ENCODE assay signal across 17 cellular contexts in genomic region chr7:30413864-30414263, GRCh38.
DNase-seq lines count a peak whose midpoint lies in the region; ATAC-seq and TF ChIP-seq lines count a peak whose summit lies in the region.
"Had no signal": no experiment of that assay in that cellular context is flagged by ENCODE, and none has a peak within 500 bp of the region (broad histone marks: within the 10 kb centered on the region; RNA-seq: fewer than 3 reads in every experiment).

No MANE protein-coding gene starts in this region.

- H3K9ac ChIP-seq in IMR-90 (ENCODE audit: low read depth, low read length): no peak overlapping the region
- H3K9ac ChIP-seq: BLaER1 treated with 17β-estradiol and CSF1 and Interleukin-3, amounts not matched to agents 10 nM and 100 nM had no signal

- no peak overlapping the region for H3K56ac ChIP-seq in IMR-90 (ENCODE audit: extremely low read depth, insufficient read depth, low read length)

- H3K4me3 ChIP-seq in IMR-90 (ENCODE audit: insufficient read depth, low read depth, low read length) (no peak overlapping the region), esophagus muscularis mucosa (no peak overlapping the region), upper lobe of right lung (no peak overlapping the region), gastroesophageal sphincter (no peak overlapping the region)
- H3K4me3 ChIP-seq: BLaER1 treated with 17β-estradiol and CSF1 and Interleukin-3, amounts not matched to agents 10 nM and 100 nM had no signal

- no TSS peak for BruUV-seq in IMR-90 (replicated peaks; lab: Mats Ljungman, UMichigan)

- no CpG with 5 or more reads among the region's 7 CpGs for WGBS in IMR-90 (ENCODE audit: extremely low coverage in 2 of 2, insufficient read length in 1 of 2), 2 experiments
- 93% methylated on average over 7 of the region's 7 CpGs for WGBS in esophagus muscularis mucosa
- 88 to 100% methylated on average over 2 to 6 of the region's 7 CpGs for WGBS in gastroesophageal sphincter (ENCODE audit: low coverage in 1 of 2), 2 donors

- H2AK5ac ChIP-seq in IMR-90 (ENCODE audit: low read depth, low read length): no peak overlapping the region

- no peak overlapping the region for H3K23ac ChIP-seq in IMR-90 (ENCODE audit: low read depth, low read length)

- POLR2A ChIA-PET in IMR-90 (lab: Charles Lee; ENCODE audit: unreplicated experiment): no interaction called here

- H3K36me3 ChIP-seq in IMR-90 (ENCODE audit: control insufficient read depth, insufficient read depth, low read length) (no peaks in the 10 kb centered on the region), esophagus muscularis mucosa (no peaks in the 10 kb centered on the region), upper lobe of right lung (no peaks in the 10 kb centered on the region), gastroesophageal sphincter (no peaks in the 10 kb centered on the region)

- H4K91ac ChIP-seq in IMR-90 (ENCODE audit: insufficient read depth, low read depth, low read length): no peak overlapping the region

- no peaks in the 10 kb centered on the region for H3K27me3 Mint-ChIP-seq in activated CD4-positive, alpha-beta T cell treated with anti-CD3 and anti-CD28 coated beads, Interleukin-2, amount 10 ng/mL, durations not matched to agents 24 days and 14 days
- H3K27me3 Mint-ChIP-seq: B cell had no signal

- no peak overlapping the region for H2BK20ac ChIP-seq in IMR-90 (ENCODE audit: low read depth, low read length)

- peaks cover 3% of the 10 kb centered on the region for H3K9me3 Mint-ChIP-seq in activated CD4-positive, alpha-beta T cell treated with anti-CD3 and anti-CD28 coated beads, Interleukin-2, amount 10 ng/mL, durations not matched to agents 24 days and 14 days
- H3K9me3 Mint-ChIP-seq: CD8-positive, alpha-beta T cell; HFFc6 had no signal

- H3K14ac ChIP-seq in IMR-90 (replicated peaks; ENCODE audit: low read depth, low read length): no peak overlapping the region

- in situ Hi-C loops in IMR-90 (cut with MboI; ENCODE audit: low sequenced_read_pairs): loop anchor here (5.0 kb wide), 2 partner anchors 137 to 247 kb away; no protein-coding TSS in a partner anchor

- no peaks in the 10 kb centered on the region for H3K4me1 Mint-ChIP-seq in activated CD4-positive, alpha-beta T cell treated with anti-CD3 and anti-CD28 coated beads, Interleukin-2, amount 10 ng/mL, durations not matched to agents 24 days and 14 days

- no peak overlapping the region for H3K18ac ChIP-seq in IMR-90 (ENCODE audit: low read depth, low read length)

- TF ChIP-seq RAD21 in IMR-90 (IDR thresholded peaks at IDR 0.05; ENCODE audit: low read length): no peak

- peak; percentile 37 for DNase-seq in activated CD4-positive, alpha-beta T cell treated with anti-CD3 and anti-CD28 coated beads, Interleukin-2, amount 10 ng/mL, durations not matched to agents 24 days and 14 days
- no peak for DNase-seq in activated CD4-positive, alpha-beta T cell treated with anti-CD3 and anti-CD28 coated beads for 4 hours
- DNase-seq in IMR-90 (no peak), esophagus muscularis mucosa (ENCODE audit: extremely low spot score) (peak; percentile 55), upper lobe of right lung (peak; percentile 61), HuH-7.5 (ENCODE audit: low spot score) (no peak)
- DNase-seq: Calu3; CD8-positive, alpha-beta T cell; DMS79 treated with DMSO at 0.1 percent for 48 hours; GF-D8; HCEC 1CT; HFFc6; Karpas-422; KBM-7 had no signal

- no peak overlapping the region for H2BK15ac ChIP-seq in IMR-90 (ENCODE audit: low read depth, low read length)

- intact Hi-C loops in activated CD4-positive, alpha-beta T cell treated with anti-CD3 and anti-CD28 coated beads, Interleukin-2, amount 10 ng/mL, durations not matched to agents 24 days and 14 days (cut with micrococcal nuclease): loop anchor here (1.0 kb wide), 1 partner anchor 138 kb away; no protein-coding TSS in a partner anchor
- intact Hi-C loops in IMR-90 (cut with micrococcal nuclease) (loop anchor here (1.0 to 2.0 kb wide), 6 partner anchors 129 to 665 kb away; partner anchors contain the start of gene ZNRF2), esophagus muscularis mucosa (cut with DNase I) (loop anchor here (2.0 to 5.0 kb wide), 2 partner anchors 137 to 247 kb away; no protein-coding TSS in a partner anchor), upper lobe of right lung (cut with DNase I) (no loop called here)

- no peak overlapping the region for H3K27ac Mint-ChIP-seq in activated CD4-positive, alpha-beta T cell treated with anti-CD3 and anti-CD28 coated beads, Interleukin-2, amount 10 ng/mL, durations not matched to agents 24 days and 14 days
- H3K27ac Mint-ChIP-seq: CD8-positive, alpha-beta T cell; HFFc6 had no signal

- dilution Hi-C loops in IMR-90 (cut with HindIII; ENCODE audit: low sequenced_read_pairs, unreplicated experiment): no loop called here

- no peak overlapping the region for H2BK120ac ChIP-seq in IMR-90 (ENCODE audit: low read depth, low read length)

- no peaks in the 10 kb centered on the region for H3K36me3 Mint-ChIP-seq in activated CD4-positive, alpha-beta T cell treated with anti-CD3 and anti-CD28 coated beads, Interleukin-2, amount 10 ng/mL, durations not matched to agents 24 days and 14 days (ENCODE audit: low read depth)
- H3K36me3 Mint-ChIP-seq: CD8-positive, alpha-beta T cell had no signal

- H2AK9ac ChIP-seq in IMR-90 (replicated peaks; ENCODE audit: low read depth, low read length, poor library complexity): peak overlapping the region; percentile 31

- TF ChIP-seq CTCF in IMR-90 (conservative IDR thresholded peaks at IDR 0.05; ENCODE audit: low read depth, low read length) (no peak), esophagus muscularis mucosa (IDR thresholded peaks at IDR 0.05) (no peak), upper lobe of right lung (IDR thresholded peaks at IDR 0.05) (no peak), gastroesophageal sphincter (IDR thresholded peaks at IDR 0.05) (no peak)

- no peak overlapping the region for H2AFZ ChIP-seq in IMR-90 (replicated peaks; ENCODE audit: low read length, poor library complexity)

- no peak for TF ChIP-seq POLR2A in IMR-90 (IDR thresholded peaks at IDR 0.05; ENCODE audit: low read depth, low read length)
- TF ChIP-seq POLR2A in esophagus muscularis mucosa (IDR thresholded peaks at IDR 0.05; ENCODE audit: low read depth): no peak
- no peak for TF ChIP-seq POLR2A in gastroesophageal sphincter (IDR thresholded peaks at IDR 0.05)

- H3K79me1 ChIP-seq in IMR-90 (ENCODE audit: low read depth in 1 of 2, low read length in 2 of 2): no peaks in the 10 kb centered on the region

- no peak overlapping the region for H3K27ac ChIP-seq in IMR-90 (ENCODE audit: insufficient read depth, low read length)
- H3K27ac ChIP-seq in esophagus muscularis mucosa (replicated peaks in 1 of 4): no peak overlapping the region
- no peak overlapping the region for H3K27ac ChIP-seq in upper lobe of right lung
- H3K27ac ChIP-seq in gastroesophageal sphincter: no peak overlapping the region
- H3K27ac ChIP-seq: BLaER1 treated with 17β-estradiol and CSF1 and Interleukin-3, amounts not matched to agents 10 nM and 100 nM had no signal

- no peaks in the 10 kb centered on the region for H3K4me1 ChIP-seq in IMR-90 (ENCODE audit: control insufficient read depth, insufficient read depth, low read length)
- peaks cover 0 to 19% (median 8%) of the 10 kb centered on the region in 4 donors for H3K4me1 ChIP-seq in esophagus muscularis mucosa
- no peaks in the 10 kb centered on the region for H3K4me1 ChIP-seq in upper lobe of right lung
- peaks cover 0 to 9% (median 0%) of the 10 kb centered on the region in 3 donors for H3K4me1 ChIP-seq in gastroesophageal sphincter

- H3K4me2 ChIP-seq in IMR-90 (ENCODE audit: low read depth, low read length): no peak overlapping the region
- H3K4me2 ChIP-seq: BLaER1 treated with 17β-estradiol and CSF1 and Interleukin-3, amounts not matched to agents 10 nM and 100 nM had no signal

- H4K5ac ChIP-seq in IMR-90 (ENCODE audit: low read depth, low read length): no peak overlapping the region

- TF ChIP-seq EP300 in esophagus muscularis mucosa (IDR thresholded peaks at IDR 0.05) (no peak), gastroesophageal sphincter (IDR thresholded peaks at IDR 0.05) (no peak)

- H3K4me3 Mint-ChIP-seq in activated CD4-positive, alpha-beta T cell treated with anti-CD3 and anti-CD28 coated beads, Interleukin-2, amount 10 ng/mL, durations not matched to agents 24 days and 14 days: no peak overlapping the region
- H3K4me3 Mint-ChIP-seq: B cell; CD8-positive, alpha-beta T cell; HFFc6 had no signal

- ATAC-seq in IMR-90 (ENCODE audit: low read depth) (no peak), upper lobe of right lung (no peak), gastroesophageal sphincter (no peak)
- ATAC-seq: CD8-positive, alpha-beta T cell had no signal

- CTCF ChIA-PET in IMR-90 (lab: Yijun Ruan, JAX): no interaction called here

- H3K9me3 ChIP-seq in IMR-90 (ENCODE audit: control insufficient read depth, insufficient read depth, low read length): no peaks in the 10 kb centered on the region
- H3K9me3 ChIP-seq in esophagus muscularis mucosa: no peaks in the 10 kb centered on the region
- H3K9me3 ChIP-seq in upper lobe of right lung: no peaks in the 10 kb centered on the region
- H3K9me3 ChIP-seq in gastroesophageal sphincter: no peaks in the 10 kb centered on the region

- H2BK5ac ChIP-seq in IMR-90 (ENCODE audit: low read depth, low read length, poor library complexity, severe bottlenecking): no peak overlapping the region

- H4K8ac ChIP-seq in IMR-90 (ENCODE audit: low read depth in 2 of 2, low read length in 2 of 2): no peak overlapping the region

- H3K4ac ChIP-seq in IMR-90 (ENCODE audit: low read depth, low read length): no peak overlapping the region

- no peaks in the 10 kb centered on the region for H3K9me1 ChIP-seq in IMR-90 (ENCODE audit: insufficient read depth, low read length)

- peaks cover 2% of the 10 kb centered on the region; the same call in 1 of the 2 replicates for H3K27me3 ChIP-seq in IMR-90 (ENCODE audit: control insufficient read depth, insufficient read depth, low read length)
- H3K27me3 ChIP-seq in esophagus muscularis mucosa: no peaks in the 10 kb centered on the region
- no peaks in the 10 kb centered on the region for H3K27me3 ChIP-seq in upper lobe of right lung
- H3K27me3 ChIP-seq in gastroesophageal sphincter: no peaks in the 10 kb centered on the region
- H3K27me3 ChIP-seq: BLaER1 treated with 17β-estradiol and CSF1 and Interleukin-3, amounts not matched to agents 10 nM and 100 nM had no signal

- H4K20me1 ChIP-seq in IMR-90 (ENCODE audit: insufficient read depth, low read length): no peaks in the 10 kb centered on the region
- H4K20me1 ChIP-seq: BLaER1 treated with 17β-estradiol and CSF1 and Interleukin-3, amounts not matched to agents 10 nM and 100 nM had no signal

TF ChIP-seq in IMR-90, 13 proteins besides CTCF, POLR2A, EP300 and RAD21 (continues in another document):
- TF ChIP-seq MAFK (IDR thresholded peaks at IDR 0.05; ENCODE audit: low read depth, low read length): no peak
- TF ChIP-seq RFX5 (IDR thresholded peaks at IDR 0.05; ENCODE audit: low read depth, low read length): no peak
- TF ChIP-seq BHLHE40 (IDR thresholded peaks at IDR 0.05; ENCODE audit: low read depth, low read length): no peak

Comparison
In these comparisons a context has a peak if more than half of its experiments do, and no peak if none do; other contexts are left out.
1. DNase-seq: peak in activated CD4-positive, alpha-beta T cell treated with anti-CD3 and anti-CD28 coated beads, Interleukin-2, amount 10 ng/mL, durations not matched to agents 24 days and 14 days (single experiment), esophagus muscularis mucosa (single experiment) and upper lobe of right lung (single experiment); none in activated CD4-positive, alpha-beta T cell treated with anti-CD3 and anti-CD28 coated beads for 4 hours (0 of 2), IMR-90 (single experiment) and HuH-7.5 (single experiment).